Comparison of ENCODE assay signal across 15 cellular contexts in the genomic region with DNA sequence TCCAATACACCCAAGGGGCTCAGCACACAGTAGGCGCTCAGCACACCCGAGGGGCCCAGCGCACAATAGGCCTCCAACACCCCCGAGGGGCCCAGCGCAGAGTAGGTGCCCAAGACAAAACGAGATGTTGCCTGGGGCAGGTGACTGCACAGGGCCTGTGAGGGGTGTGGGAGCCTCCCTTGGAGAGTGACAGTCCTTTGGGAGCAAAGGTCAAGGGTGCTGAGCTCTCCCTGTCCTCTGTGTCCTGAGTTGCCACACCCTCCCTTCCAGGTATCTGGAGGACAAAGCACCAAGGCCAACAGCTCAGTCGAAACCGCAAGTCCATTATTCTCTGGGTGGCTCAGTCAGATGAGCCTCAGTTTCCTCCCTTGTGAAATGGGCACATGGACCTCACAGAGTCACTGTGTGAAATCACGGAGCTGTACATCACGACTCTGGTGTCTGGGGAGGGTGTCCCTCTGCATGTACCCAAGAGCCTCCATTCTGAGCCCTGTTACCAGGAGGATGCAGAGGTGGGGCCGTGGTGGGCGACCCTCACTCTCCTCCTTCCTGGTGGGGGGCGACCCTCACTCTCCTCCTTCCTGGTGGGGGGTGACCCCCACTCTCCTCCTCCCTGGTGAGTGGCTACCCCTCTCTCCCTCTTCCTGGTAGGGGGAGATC.
A peak's percentile ranks its signal among the peaks of the same experiment; 100 is the strongest.
DNase-seq lines count a peak whose midpoint lies in the region; ATAC-seq, FAIRE-seq and TF ChIP-seq lines count a peak whose summit lies in the region.
"Had no signal": no experiment of that assay in that cellular context is flagged by ENCODE, and none has a peak within 500 bp of the region (broad histone marks: within the 10 kb centered on the region; RNA-seq: fewer than 3 reads in every experiment).

No MANE protein-coding gene starts in this region.

- H3K27me3 ChIP-seq in osteoblast (ENCODE audit: insufficient read depth, low read length) = peaks cover 20% of the 10 kb centered on the region
- H3K27me3 ChIP-seq: foreskin keratinocyte had no signal

- POLR2A ChIA-PET in activated naive CD8-positive, alpha-beta T cell treated with anti-CD3 and anti-CD28 coated beads, Interleukin-2, amount 10 ng/mL, durations not matched to agents 7 days and 5 days (lab: Charles Lee) = no interaction called here

- no peaks in the 10 kb centered on the region for H4K20me1 ChIP-seq in osteoblast (ENCODE audit: insufficient read depth, low read length)

- H3K27ac Mint-ChIP-seq in activated naive CD8-positive, alpha-beta T cell treated with anti-CD3 and anti-CD28 coated beads, Interleukin-2, amount 10 ng/mL, durations not matched to agents 7 days and 5 days = no peak overlapping the region
- H3K27ac Mint-ChIP-seq in activated T-helper 2 cell treated with anti-CD3 and anti-CD28 coated beads, Interferon-gamma antibody, Interleukin-2, Interleukin-4, amounts not matched to agents 10 μg/mL and 5 μg/mL and 100 μg/mL, durations not matched to agents 14 hours and 24 hours and 36 hours = no peak overlapping the region

- H3K4me3 ChIP-seq in osteoblast (ENCODE audit: insufficient read depth, low read length) = no peak overlapping the region
- H3K4me3 ChIP-seq: coronary artery had no signal

- H3K27ac ChIP-seq in osteoblast (ENCODE audit: low read depth, low read length) = no peak overlapping the region
- H3K27ac ChIP-seq: 22Rv1, coronary artery, foreskin keratinocyte had no signal

- H3K4me3 Mint-ChIP-seq in activated naive CD8-positive, alpha-beta T cell treated with anti-CD3 and anti-CD28 coated beads, Interleukin-2, amount 10 ng/mL, durations not matched to agents 7 days and 5 days = no peak overlapping the region
- H3K4me3 Mint-ChIP-seq in activated T-helper 2 cell treated with anti-CD3 and anti-CD28 coated beads, Interferon-gamma antibody, Interleukin-2, Interleukin-4, amounts not matched to agents 10 μg/mL and 5 μg/mL and 100 μg/mL, durations not matched to agents 14 hours and 24 hours and 36 hours (ENCODE audit: low read depth) = no peak overlapping the region

- H3K4me2 ChIP-seq in osteoblast (ENCODE audit: insufficient read depth, low read length) = no peak overlapping the region

- TF ChIP-seq CTCF in osteoblast (IDR thresholded peaks at IDR 0.05; ENCODE audit: extremely low read depth, low read depth, low read length) = no peak

- DNase-seq in DMS53 (lab: John Stamatoyannopoulos, UW) = peak; percentile 58
- DNase-seq in DMS53 treated with DMSO at 0.1 percent for 48 hours (lab: John Stamatoyannopoulos, UW; ENCODE audit: unreplicated experiment) = no peak
- DNase-seq in HTR-8/SVneo (ENCODE audit: insufficient read length, low spot score) = no peak
- DNase-seq in activated naive CD8-positive, alpha-beta T cell treated with anti-CD3 and anti-CD28 coated beads, Interleukin-2, amount 10 ng/mL, durations not matched to agents 7 days and 5 days = peak; percentile 35
- DNase-seq in osteoblast (ENCODE audit: insufficient read length, low spot score, missing footprints) = peak; percentile 92
- DNase-seq in activated T-helper 2 cell treated with anti-CD3 and anti-CD28 coated beads, Interferon-gamma antibody, Interleukin-2, Interleukin-4, amounts not matched to agents 10 μg/mL and 5 μg/mL and 100 μg/mL, durations not matched to agents 14 hours and 24 hours and 36 hours (ENCODE audit: low spot score) = no peak
- no peak for DNase-seq in C1 segment of cervical spinal cord (lab: John Stamatoyannopoulos, UW)
- DNase-seq in epidermal melanocyte (ENCODE audit: insufficient read length, low spot score) = no peak
- DNase-seq: DMS79; foreskin keratinocyte; NCI-H1417 treated with DMSO at 0.1 percent for 48 hours; stimulated activated naive CD4-positive, alpha-beta T cell treated with Interleukin-2 at 50 U/mL for 16 hours had no signal

- peak; percentile 20 for FAIRE-seq in HTR-8/SVneo (lab: Jason Lieb, UNC)
- FAIRE-seq: kidney had no signal

- ATAC-seq in activated naive CD8-positive, alpha-beta T cell treated with anti-CD3 and anti-CD28 coated beads, Interleukin-2, amount 10 ng/mL, durations not matched to agents 7 days and 5 days (ENCODE audit: low read depth) = peak; percentile 25
- ATAC-seq: foreskin keratinocyte had no signal

- no peaks in the 10 kb centered on the region for H3K79me2 ChIP-seq in osteoblast (ENCODE audit: insufficient read depth, low read length)

- peaks cover 8% of the 10 kb centered on the region for H3K4me1 Mint-ChIP-seq in activated naive CD8-positive, alpha-beta T cell treated with anti-CD3 and anti-CD28 coated beads, Interleukin-2, amount 10 ng/mL, durations not matched to agents 7 days and 5 days
- H3K4me1 Mint-ChIP-seq in activated T-helper 2 cell treated with anti-CD3 and anti-CD28 coated beads, Interferon-gamma antibody, Interleukin-2, Interleukin-4, amounts not matched to agents 10 μg/mL and 5 μg/mL and 100 μg/mL, durations not matched to agents 14 hours and 24 hours and 36 hours (ENCODE audit: low read depth) = peaks cover 9% of the 10 kb centered on the region

- H3K9me3 ChIP-seq in osteoblast (ENCODE audit: low read depth, low read length) = no peaks in the 10 kb centered on the region

- H3K4me1 ChIP-seq in osteoblast (ENCODE audit: insufficient read depth, low read length) = no peaks in the 10 kb centered on the region

- H3K36me3 Mint-ChIP-seq in activated naive CD8-positive, alpha-beta T cell treated with anti-CD3 and anti-CD28 coated beads, Interleukin-2, amount 10 ng/mL, durations not matched to agents 7 days and 5 days = no peaks in the 10 kb centered on the region
- no peaks in the 10 kb centered on the region for H3K36me3 Mint-ChIP-seq in activated T-helper 2 cell treated with anti-CD3 and anti-CD28 coated beads, Interferon-gamma antibody, Interleukin-2, Interleukin-4, amounts not matched to agents 10 μg/mL and 5 μg/mL and 100 μg/mL, durations not matched to agents 14 hours and 24 hours and 36 hours (ENCODE audit: low read depth)

- H2AFZ ChIP-seq in osteoblast (ENCODE audit: low read length) = no peak overlapping the region

- intact Hi-C loops in activated T-helper 2 cell treated with anti-CD3 and anti-CD28 coated beads, Interferon-gamma antibody, Interleukin-2, Interleukin-4, amounts not matched to agents 10 μg/mL and 5 μg/mL and 100 μg/mL, durations not matched to agents 14 hours and 24 hours and 36 hours (cut with micrococcal nuclease) = no loop called here

- H3K9me3 Mint-ChIP-seq in activated naive CD8-positive, alpha-beta T cell treated with anti-CD3 and anti-CD28 coated beads, Interleukin-2, amount 10 ng/mL, durations not matched to agents 7 days and 5 days = no peaks in the 10 kb centered on the region
- H3K9me3 Mint-ChIP-seq in activated T-helper 2 cell treated with anti-CD3 and anti-CD28 coated beads, Interferon-gamma antibody, Interleukin-2, Interleukin-4, amounts not matched to agents 10 μg/mL and 5 μg/mL and 100 μg/mL, durations not matched to agents 14 hours and 24 hours and 36 hours = no peaks in the 10 kb centered on the region

- H3K36me3 ChIP-seq in osteoblast (ENCODE audit: insufficient read depth, low read length) = no peaks in the 10 kb centered on the region

- no peaks in the 10 kb centered on the region for H3K27me3 Mint-ChIP-seq in activated naive CD8-positive, alpha-beta T cell treated with anti-CD3 and anti-CD28 coated beads, Interleukin-2, amount 10 ng/mL, durations not matched to agents 7 days and 5 days
- peaks cover 2% of the 10 kb centered on the region for H3K27me3 Mint-ChIP-seq in activated T-helper 2 cell treated with anti-CD3 and anti-CD28 coated beads, Interferon-gamma antibody, Interleukin-2, Interleukin-4, amounts not matched to agents 10 μg/mL and 5 μg/mL and 100 μg/mL, durations not matched to agents 14 hours and 24 hours and 36 hours (ENCODE audit: low read depth)

Comparison
In these comparisons a context has a peak if more than half of its experiments do, and no peak if none do; other contexts are left out.
1. DNase-seq: peak in DMS53 (single experiment), activated naive CD8-positive, alpha-beta T cell treated with anti-CD3 and anti-CD28 coated beads, Interleukin-2, amount 10 ng/mL, durations not matched to agents 7 days and 5 days (single experiment) and osteoblast (single experiment); none in DMS53 treated with DMSO at 0.1 percent for 48 hours (single experiment), HTR-8/SVneo (single experiment), activated T-helper 2 cell treated with anti-CD3 and anti-CD28 coated beads, Interferon-gamma antibody, Interleukin-2, Interleukin-4, amounts not matched to agents 10 μg/mL and 5 μg/mL and 100 μg/mL, durations not matched to agents 14 hours and 24 hours and 36 hours (single experiment), C1 segment of cervical spinal cord (0 of 14) and epidermal melanocyte (single experiment).